ENCODE assay signal across 11 cellular contexts in genomic region chr7:107971613-107972012, GRCh38. TPM values are rescaled to one million over a fixed set of nuclear protein-coding genes. Genes with fewer than 3 reads are reported as not detected.
A peak's percentile ranks its signal among the peaks of the same experiment; 100 is the strongest.
DNase-seq lines count a peak whose midpoint lies in the region; ATAC-seq and TF ChIP-seq lines count a peak whose summit lies in the region.
"Had no signal": no experiment of that assay in that cellular context is flagged by ENCODE, and none has a peak within 500 bp of the region (broad histone marks: within the 10 kb centered on the region; RNA-seq: fewer than 3 reads in every experiment).

No MANE protein-coding gene starts in this region.

- H3K27ac ChIP-seq in RWPE2 (ENCODE audit: poor library complexity, severe bottlenecking), result peak overlapping the region; percentile 95
- H3K27ac ChIP-seq in mucosa of rectum (ENCODE audit: low read depth in 2 of 2, low read length in 2 of 2), result peak overlapping the region; percentile 46 to 73
- H3K27ac ChIP-seq in thyroid gland, result peak overlapping the region in 2 of 3 donors; percentile 7 to 29

- H3K4me3 ChIP-seq in RWPE2 (ENCODE audit: severe bottlenecking) (no peak overlapping the region), mucosa of rectum (ENCODE audit: low read length in 2 of 2) (no peak overlapping the region), thyroid gland (replicated peaks in 1 of 3) (no peak overlapping the region)
- H3K4me3 ChIP-seq: ovary had no signal

- TF ChIP-seq POLR2A in thyroid gland (IDR thresholded peaks at IDR 0.05), result no peak

- intact Hi-C loops in thyroid gland (cut with DNase I), result no loop called here

- H3K27me3 ChIP-seq in RWPE2 (ENCODE audit: insufficient read depth, poor library complexity, severe bottlenecking), result no peaks in the 10 kb centered on the region
- H3K27me3 ChIP-seq in mucosa of rectum (ENCODE audit: control insufficient read depth in 2 of 2, insufficient read depth in 2 of 2, low read length in 2 of 2), result no peaks in the 10 kb centered on the region
- no peaks in the 10 kb centered on the region for H3K27me3 ChIP-seq in thyroid gland
- H3K27me3 ChIP-seq: ovary had no signal

- TF ChIP-seq CTCF in RWPE2 (IDR thresholded peaks at IDR 0.05; ENCODE audit: poor library complexity, severe bottlenecking), result no peak
- TF ChIP-seq CTCF in thyroid gland (IDR thresholded peaks at IDR 0.05), result no peak

- DNase-seq in RWPE2 (ENCODE audit: low spot score) (no peak), thyroid gland (no peak), NCI-H748 (lab: John Stamatoyannopoulos, UW; ENCODE audit: unreplicated experiment) (no peak), AG08396 (ENCODE audit: low spot score) (no peak), NCI-H2107 (lab: John Stamatoyannopoulos, UW) (no peak), hippocampal formation (lab: John Stamatoyannopoulos, UW) (no peak)
- DNase-seq: activated T-cell treated with anti-CD3 and anti-CD28 coated beads, Interleukin-2, amount 50 U/mL, for 72 hours; NCI-H526 treated with DMSO at 0.1 percent for 48 hours had no signal

- WGBS in thyroid gland, 2 donors, result 75 to 78% methylated on average over 1 of the region's 1 CpG

- H3K4me1 ChIP-seq in RWPE2 (ENCODE audit: insufficient read depth, poor library complexity, severe bottlenecking) (peaks cover 41% of the 10 kb centered on the region), mucosa of rectum (ENCODE audit: control insufficient read depth in 2 of 2, insufficient read depth in 2 of 2, low read length in 2 of 2) (peaks cover 3 to 10% of the 10 kb centered on the region in 2 donors), thyroid gland (peaks cover 0 to 8% of the 10 kb centered on the region in 2 donors)

- peaks cover 99% of the 10 kb centered on the region for H3K36me3 ChIP-seq in RWPE2 (ENCODE audit: low read depth)
- H3K36me3 ChIP-seq in mucosa of rectum (ENCODE audit: control insufficient read depth in 2 of 2, insufficient read depth in 2 of 2, low read length in 2 of 2), result peaks cover 22 to 37% of the 10 kb centered on the region in 2 donors
- H3K36me3 ChIP-seq in thyroid gland, result peaks cover 17 to 21% of the 10 kb centered on the region in 2 donors
- H3K36me3 ChIP-seq: ovary had no signal

- peak; percentile 61 for ATAC-seq in RWPE2 (ENCODE audit: low read depth)
- peak; percentile 57 for ATAC-seq in esophagus mucosa
- ATAC-seq: activated T-cell treated with anti-CD3 and anti-CD28 coated beads, Interleukin-2, amount 50 U/mL, for 72 hours had no signal

- H3K9ac ChIP-seq in mucosa of rectum (ENCODE audit: low read depth in 1 of 2, low read length in 2 of 2), result no peak overlapping the region

- H3K9me3 ChIP-seq in RWPE2 (ENCODE audit: severe bottlenecking), result no peaks in the 10 kb centered on the region
- H3K9me3 ChIP-seq in mucosa of rectum (ENCODE audit: control insufficient read depth in 2 of 2, low read length in 2 of 2), result no peaks in the 10 kb centered on the region
- no peaks in the 10 kb centered on the region for H3K9me3 ChIP-seq in thyroid gland
- H3K9me3 ChIP-seq: ovary had no signal

RNA-seq across cellular contexts. Expression of gene LAMB1, which starts 31.3 kb away (rescaled TPM):
- total RNA-seq in esophagus mucosa (35.0 TPM), thyroid gland (100 to 1,000 TPM; 103 to 112 (median 106) TPM)

Comparison
In these comparisons a context has a peak if more than half of its experiments do, and no peak if none do; other contexts are left out.
1. H3K27ac ChIP-seq: peak in every context shown above with its lines; median percentile 95 in RWPE2; 60 in mucosa of rectum; 18 in thyroid gland.